Comparison of ENCODE assay signal across 1 cellular context in the genomic region with DNA sequence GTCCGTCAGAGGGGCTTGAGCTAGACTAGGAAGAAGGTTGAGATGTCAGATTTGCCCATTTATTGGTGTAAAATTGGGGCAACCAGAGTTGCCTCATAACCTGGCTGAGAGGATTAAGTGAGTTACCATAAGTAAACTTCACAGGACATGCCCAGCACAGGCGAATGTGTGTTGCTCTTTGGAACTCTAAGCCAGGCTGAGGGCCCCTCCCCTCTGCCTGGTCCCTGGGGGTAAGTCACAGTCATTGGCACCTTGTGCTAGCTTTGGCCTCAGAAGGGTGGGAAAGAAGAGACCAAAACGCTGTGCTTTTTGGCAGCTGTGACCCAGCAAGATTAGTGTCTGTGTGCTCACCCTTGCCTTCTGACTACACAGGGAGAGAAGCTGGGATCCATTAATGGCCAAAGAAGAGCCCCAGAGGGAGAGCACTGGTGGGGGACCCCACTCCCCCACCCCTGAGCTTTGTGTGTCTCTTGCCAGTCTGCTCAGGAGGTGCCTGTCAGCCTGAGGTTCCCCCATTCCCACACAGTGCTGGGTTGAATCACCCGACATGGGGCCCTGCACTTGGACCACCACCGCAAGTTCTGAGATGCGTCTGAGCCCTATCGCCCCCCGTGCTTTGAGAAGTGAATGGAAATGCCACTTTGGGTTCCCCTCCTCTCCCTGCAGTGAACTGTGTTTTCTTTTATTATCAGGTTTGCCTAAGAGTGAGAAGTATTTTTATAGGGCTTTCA.
TF ChIP-seq lines count a peak whose summit lies in the region.

No MANE protein-coding gene starts in this region.

TF ChIP-seq in IMR-90, 13 proteins besides CTCF, POLR2A, EP300 and RAD21:
- TF ChIP-seq MXI1 (IDR thresholded peaks at IDR 0.05; ENCODE audit: borderline replicate concordance, low read depth, low read length) (no peak), SMC3 (IDR thresholded peaks at IDR 0.05; ENCODE audit: low read depth, low read length) (no peak), RFX5 (IDR thresholded peaks at IDR 0.05; ENCODE audit: low read depth, low read length) (no peak), RCOR1 (IDR thresholded peaks at IDR 0.05; ENCODE audit: insufficient replicate concordance, low read length) (no peak), CHD1 (IDR thresholded peaks at IDR 0.05; ENCODE audit: low read depth, low read length) (no peak), NFE2L2 (IDR thresholded peaks at IDR 0.05; ENCODE audit: low read depth, low read length) (no peak), MAFK (IDR thresholded peaks at IDR 0.05; ENCODE audit: low read depth, low read length) (no peak), MAZ (IDR thresholded peaks at IDR 0.05; ENCODE audit: borderline replicate concordance, low read depth, low read length) (no peak), CEBPB (IDR thresholded peaks at IDR 0.05; ENCODE audit: low read depth, low read length) (no peak), FOS (IDR thresholded peaks at IDR 0.05; ENCODE audit: low read depth, low read length) (no peak), BHLHE40 (IDR thresholded peaks at IDR 0.05; ENCODE audit: low read depth, low read length) (no peak)
- TF ChIP-seq, protein P1, sequence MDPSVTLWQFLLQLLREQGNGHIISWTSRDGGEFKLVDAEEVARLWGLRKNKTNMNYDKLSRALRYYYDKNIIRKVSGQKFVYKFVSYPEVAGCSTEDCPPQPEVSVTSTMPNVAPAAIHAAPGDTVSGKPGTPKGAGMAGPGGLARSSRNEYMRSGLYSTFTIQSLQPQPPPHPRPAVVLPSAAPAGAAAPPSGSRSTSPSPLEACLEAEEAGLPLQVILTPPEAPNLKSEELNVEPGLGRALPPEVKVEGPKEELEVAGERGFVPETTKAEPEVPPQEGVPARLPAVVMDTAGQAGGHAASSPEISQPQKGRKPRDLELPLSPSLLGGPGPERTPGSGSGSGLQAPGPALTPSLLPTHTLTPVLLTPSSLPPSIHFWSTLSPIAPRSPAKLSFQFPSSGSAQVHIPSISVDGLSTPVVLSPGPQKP (IDR thresholded peaks at IDR 0.05; ENCODE audit: borderline replicate concordance, low read depth, low read length): no peak
- TF ChIP-seq, protein P2, sequence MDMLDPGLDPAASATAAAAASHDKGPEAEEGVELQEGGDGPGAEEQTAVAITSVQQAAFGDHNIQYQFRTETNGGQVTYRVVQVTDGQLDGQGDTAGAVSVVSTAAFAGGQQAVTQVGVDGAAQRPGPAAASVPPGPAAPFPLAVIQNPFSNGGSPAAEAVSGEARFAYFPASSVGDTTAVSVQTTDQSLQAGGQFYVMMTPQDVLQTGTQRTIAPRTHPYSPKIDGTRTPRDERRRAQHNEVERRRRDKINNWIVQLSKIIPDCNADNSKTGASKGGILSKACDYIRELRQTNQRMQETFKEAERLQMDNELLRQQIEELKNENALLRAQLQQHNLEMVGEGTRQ (IDR thresholded peaks at IDR 0.05; ENCODE audit: low read depth, low read length): no peak
TF ChIP-seq in IMR-90: peak in this region for 0.
